15 cellular contexts compared by ENCODE assay signal in genomic region chr12:42090899-42091298, GRCh38. TPM values are rescaled to one million over a fixed set of nuclear protein-coding genes. Genes with fewer than 3 reads are reported as not detected.
DNase-seq lines count a peak whose midpoint lies in the region; ATAC-seq and TF ChIP-seq lines count a peak whose summit lies in the region.
"Had no signal": no experiment of that assay in that cellular context is flagged by ENCODE, and none has a peak within 500 bp of the region (broad histone marks: within the 10 kb centered on the region; RNA-seq: fewer than 3 reads in every experiment).

No MANE protein-coding gene starts in this region.

- no peak for TF ChIP-seq POLR2A in body of pancreas (IDR thresholded peaks at IDR 0.05)

- peaks cover 48% of the 10 kb centered on the region for H3K4me1 Mint-ChIP-seq in mesothelial cell of epicardium

- no peaks in the 10 kb centered on the region for H3K27me3 Mint-ChIP-seq in mesothelial cell of epicardium (ENCODE audit: low read depth)
- H3K27me3 Mint-ChIP-seq: activated naive CD8-positive, alpha-beta T cell treated with anti-CD3 and anti-CD28 coated beads, Interleukin-2, amount 50 U/mL, for 24 hours had no signal

- no peaks in the 10 kb centered on the region for H3K36me3 ChIP-seq in body of pancreas (replicated peaks in 1 of 2; ENCODE audit: insufficient read depth in 1 of 2, low read depth in 2 of 2)

- ATAC-seq in body of pancreas, result no peak
- ATAC-seq: activated naive CD8-positive, alpha-beta T cell treated with anti-CD3 and anti-CD28 coated beads, Interleukin-2, amount 50 U/mL, for 24 hours; mucosa of descending colon; Right ventricle myocardium inferior had no signal

- peak overlapping the region; percentile 82 for H3K27ac Mint-ChIP-seq in mesothelial cell of epicardium
- H3K27ac Mint-ChIP-seq: activated naive CD8-positive, alpha-beta T cell treated with anti-CD3 and anti-CD28 coated beads, Interleukin-2, amount 50 U/mL, for 24 hours had no signal

- TF ChIP-seq CTCF in epithelial cell of esophagus (IDR thresholded peaks at IDR 0.05; ENCODE audit: insufficient read depth, low read depth, low read length, missing control alignments), result no peak
- no peak for TF ChIP-seq CTCF in mesothelial cell of epicardium (IDR thresholded peaks at IDR 0.05; ENCODE audit: unreplicated experiment)
- TF ChIP-seq CTCF in body of pancreas (IDR thresholded peaks at IDR 0.05), result no peak

- no peaks in the 10 kb centered on the region for H3K9me3 ChIP-seq in body of pancreas
- H3K9me3 ChIP-seq: mucosa of descending colon had no signal

- H3K27me3 ChIP-seq in body of pancreas, result no peaks in the 10 kb centered on the region

- H3K4me3 Mint-ChIP-seq in mesothelial cell of epicardium, result no peak overlapping the region
- H3K4me3 Mint-ChIP-seq: activated naive CD8-positive, alpha-beta T cell treated with anti-CD3 and anti-CD28 coated beads, Interleukin-2, amount 50 U/mL, for 24 hours had no signal

- H3K36me3 Mint-ChIP-seq in mesothelial cell of epicardium, result peaks cover 13% of the 10 kb centered on the region

- intact Hi-C loops in body of pancreas (cut with DNase I), result no loop called here

- H3K4me1 ChIP-seq in body of pancreas, result no peaks in the 10 kb centered on the region

- H3K9me3 Mint-ChIP-seq in mesothelial cell of epicardium, result no peaks in the 10 kb centered on the region
- H3K9me3 Mint-ChIP-seq: activated naive CD8-positive, alpha-beta T cell treated with anti-CD3 and anti-CD28 coated beads, Interleukin-2, amount 50 U/mL, for 24 hours had no signal

- H3K27ac ChIP-seq in body of pancreas, result no peak overlapping the region
- H3K27ac ChIP-seq: VCaP had no signal

- H3K4me3 ChIP-seq in epithelial cell of esophagus (ENCODE audit: low read length), result no peak overlapping the region
- H3K4me3 ChIP-seq in body of pancreas, result no peak overlapping the region
- H3K4me3 ChIP-seq: mucosa of descending colon had no signal

- peak; percentile 50 for DNase-seq in Daoy (ENCODE audit: low read depth)
- DNase-seq in RKO (ENCODE audit: low spot score), result peak; percentile 53
- DNase-seq in epithelial cell of esophagus (ENCODE audit: low read depth), result peak; percentile 33
- DNase-seq in mesothelial cell of epicardium (ENCODE audit: low spot score in 2 of 2, unreplicated experiment in 2 of 2), result no peak
- DNase-seq in HK-2 (ENCODE audit: unreplicated experiment), result no peak
- no peak for DNase-seq in NCI-H2107 (lab: John Stamatoyannopoulos, UW)
- DNase-seq in islet precursor cell, result no peak
- no peak for DNase-seq in body of pancreas
- DNase-seq: activated naive CD8-positive, alpha-beta T cell treated with anti-CD3 and anti-CD28 coated beads, Interleukin-2, amount 50 U/mL, for 24 hours; effector CD8-positive, alpha-beta T cell; mucosa of descending colon; NCI-H1048; NCI-H446 treated with DMSO at 0.1 percent for 48 hours had no signal

RNA-seq across cellular contexts. Expression of gene GXYLT1, which starts 53.8 kb away (rescaled TPM):
- total RNA-seq in Daoy (2014; rRNA removed; shearing (Covaris generic)), result 28.8 and 29.9 TPM in 2 replicates
- total RNA-seq in mesothelial cell of epicardium (36.3 to 39.8 TPM (median 38.1 TPM) in 3 replicates), body of pancreas (1 to 10 TPM; 5.6 to 9.6 TPM)

Comparison
In these comparisons a context has a peak if more than half of its experiments do, and no peak if none do; other contexts are left out.
1. DNase-seq: peak in Daoy (single experiment), RKO (single experiment) and epithelial cell of esophagus (single experiment); none in mesothelial cell of epicardium (0 of 2), HK-2 (single experiment), NCI-H2107 (single experiment), islet precursor cell (single experiment) and body of pancreas (0 of 4).